In the genomic region with DNA sequence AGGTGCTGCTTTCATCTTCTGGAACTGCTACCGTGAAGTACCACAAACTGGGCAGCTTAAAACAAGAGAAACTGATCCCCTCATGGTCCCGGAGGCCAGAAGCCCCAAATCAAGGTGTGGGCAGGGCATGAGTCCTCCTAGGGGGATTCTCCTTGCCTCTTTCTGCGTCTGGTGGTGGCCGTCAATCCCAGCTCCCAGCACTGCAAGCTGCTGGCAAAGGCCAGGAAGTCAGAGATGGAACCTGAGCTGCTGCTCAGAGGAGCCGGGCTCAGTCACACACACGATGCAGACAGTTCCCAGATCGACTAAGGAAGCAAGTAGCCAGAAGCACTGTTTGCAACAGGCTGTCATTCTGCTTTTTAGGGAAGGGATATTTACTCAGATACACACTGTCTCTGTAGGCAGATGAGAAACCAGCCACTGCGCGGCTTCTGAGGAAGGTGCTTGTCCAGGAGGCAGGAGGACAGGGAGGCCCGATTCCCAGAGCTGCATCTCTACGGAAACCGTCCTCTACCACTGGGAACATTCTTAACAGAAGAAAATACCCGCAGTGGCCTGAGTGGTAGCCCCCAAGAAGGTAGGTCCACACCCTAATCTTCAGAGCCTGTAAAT, we compare ENCODE assay signal across 30 cellular contexts. TPM values are rescaled to one million over a fixed set of nuclear protein-coding genes. Genes with fewer than 3 reads are reported as not detected.
"Had no signal": no experiment of that assay in that cellular context is flagged by ENCODE, and none has a peak within 500 bp of the region (broad histone marks: within the 10 kb centered on the region; RNA-seq: fewer than 3 reads in every experiment).

No MANE protein-coding gene starts in this region.

- DNase-seq: activated CD4-positive, alpha-beta T cell treated with anti-CD3 and anti-CD28 coated beads for 48 hours; activated CD4-positive, alpha-beta T cell treated with anti-CD3 and anti-CD28 coated beads, Interleukin-2, amount 50 U/mL, for 4 hours; activated CD4-positive, CD25-positive, alpha-beta regulatory T cell treated with anti-CD3 and anti-CD28 coated beads, Interleukin-2, amount 50 U/mL, for 72 hours; activated CD8-positive, alpha-beta memory T cell treated with anti-CD3 and anti-CD28 coated beads, Interleukin-2, amount 50 U/mL, for 48 hours; activated CD8-positive, alpha-beta T cell treated with anti-CD3 and anti-CD28 coated beads, Interleukin-2, amount 10 ng/mL, durations not matched to agents 7 days and 5 days; activated effector memory CD4-positive, alpha-beta T cell treated with Interleukin-2 at 50 U/mL for 16 hours; activated naive CD4-positive, alpha-beta T cell treated with anti-CD3 and anti-CD28 coated beads, Interleukin-2, amount 10 ng/mL, durations not matched to agents 7 days and 5 days; activated naive CD8-positive, alpha-beta T cell treated with anti-CD3 and anti-CD28 coated beads, Interleukin-2, amount 10 ng/mL, durations not matched to agents 7 days and 5 days; activated T-cell treated with anti-CD3 and anti-CD28 coated beads, Interleukin-2, amount 50 U/mL, for 24 hours; adrenal gland; anterior cingulate cortex; caudate nucleus; Karpas-422; MM.1S; NCI-H1105; NCI-H1436; NCI-H1694 treated with DMSO at 0.1 percent for 48 hours; NCI-H2081; NCI-H446; NCI-H524; SIG-M5; SW 1271 had no signal

- H3K4me1 ChIP-seq: adrenal gland, breast epithelium had no signal

- H3K4me3 Mint-ChIP-seq: activated CD8-positive, alpha-beta T cell treated with anti-CD3 and anti-CD28 coated beads, Interleukin-2, amount 10 ng/mL, durations not matched to agents 7 days and 5 days; activated naive CD4-positive, alpha-beta T cell treated with anti-CD3 and anti-CD28 coated beads, Interleukin-2, amount 10 ng/mL, durations not matched to agents 7 days and 5 days; activated naive CD8-positive, alpha-beta T cell treated with anti-CD3 and anti-CD28 coated beads, Interleukin-2, amount 10 ng/mL, durations not matched to agents 7 days and 5 days; activated T-cell treated with anti-CD3 and anti-CD28 coated beads, Interleukin-2, amount 50 U/mL, for 24 hours; activated T-helper 1 cell treated with anti-CD3 and anti-CD28 coated beads, Interleukin-12 subunit alpha, Interleukin-12 subunit beta, Interleukin-2, Interleukin-4 antibody, amounts not matched to agents 30 ng/mL and 10 ng/mL and 1 ng/mL, durations not matched to agents 14 hours and 24 hours and 36 hours; T-helper 2 cell treated with Interferon-gamma antibody and Interleukin-4, amounts not matched to agents 5 μg/mL and 100 μg/mL, for 36 hours; WTC11 had no signal

- H3K4me3 ChIP-seq: adrenal gland, breast epithelium, SK-N-MC had no signal

- H3K36me3 Mint-ChIP-seq: activated naive CD4-positive, alpha-beta T cell treated with anti-CD3 and anti-CD28 coated beads, Interleukin-2, amount 10 ng/mL, durations not matched to agents 7 days and 5 days; activated naive CD8-positive, alpha-beta T cell treated with anti-CD3 and anti-CD28 coated beads, Interleukin-2, amount 10 ng/mL, durations not matched to agents 7 days and 5 days; WTC11 had no signal

- H3K27me3 ChIP-seq: adrenal gland had no signal

- H3K27ac Mint-ChIP-seq: activated CD8-positive, alpha-beta T cell treated with anti-CD3 and anti-CD28 coated beads, Interleukin-2, amount 10 ng/mL, durations not matched to agents 7 days and 5 days; activated naive CD4-positive, alpha-beta T cell treated with anti-CD3 and anti-CD28 coated beads, Interleukin-2, amount 10 ng/mL, durations not matched to agents 7 days and 5 days; activated naive CD8-positive, alpha-beta T cell treated with anti-CD3 and anti-CD28 coated beads, Interleukin-2, amount 10 ng/mL, durations not matched to agents 7 days and 5 days; activated T-cell treated with anti-CD3 and anti-CD28 coated beads, Interleukin-2, amount 50 U/mL, for 24 hours; activated T-helper 1 cell treated with anti-CD3 and anti-CD28 coated beads, Interleukin-12 subunit alpha, Interleukin-12 subunit beta, Interleukin-2, Interleukin-4 antibody, amounts not matched to agents 30 ng/mL and 10 ng/mL and 1 ng/mL, durations not matched to agents 14 hours and 24 hours and 36 hours; T-helper 2 cell treated with Interferon-gamma antibody and Interleukin-4, amounts not matched to agents 5 μg/mL and 100 μg/mL, for 36 hours; WTC11 had no signal

- H3K4me1 Mint-ChIP-seq: activated naive CD8-positive, alpha-beta T cell treated with anti-CD3 and anti-CD28 coated beads, Interleukin-2, amount 10 ng/mL, durations not matched to agents 7 days and 5 days had no signal

- H3K9me3 Mint-ChIP-seq: activated naive CD4-positive, alpha-beta T cell treated with anti-CD3 and anti-CD28 coated beads, Interleukin-2, amount 10 ng/mL, durations not matched to agents 7 days and 5 days; activated naive CD8-positive, alpha-beta T cell treated with anti-CD3 and anti-CD28 coated beads, Interleukin-2, amount 10 ng/mL, durations not matched to agents 7 days and 5 days; activated T-cell treated with anti-CD3 and anti-CD28 coated beads, Interleukin-2, amount 50 U/mL, for 24 hours; activated T-helper 1 cell treated with anti-CD3 and anti-CD28 coated beads, Interleukin-12 subunit alpha, Interleukin-12 subunit beta, Interleukin-2, Interleukin-4 antibody, amounts not matched to agents 30 ng/mL and 10 ng/mL and 1 ng/mL, durations not matched to agents 14 hours and 24 hours and 36 hours; T-helper 2 cell treated with Interferon-gamma antibody and Interleukin-4, amounts not matched to agents 5 μg/mL and 100 μg/mL, for 36 hours; WTC11 had no signal

- H3K36me3 ChIP-seq: adrenal gland, breast epithelium had no signal

- H3K9me3 ChIP-seq: adrenal gland, breast epithelium had no signal

- FAIRE-seq: RCC 7860 had no signal

- H3K27ac ChIP-seq: adrenal gland, breast epithelium, SK-N-MC had no signal

RNA-seq across cellular contexts. Expression of a gene that starts 15.5 kb away (rescaled TPM):
- total RNA-seq: activated CD8-positive, alpha-beta T cell treated with anti-CD3 and anti-CD28 coated beads, Interleukin-2, amount 10 ng/mL, durations not matched to agents 7 days and 5 days; activated naive CD8-positive, alpha-beta T cell treated with anti-CD3 and anti-CD28 coated beads, Interleukin-2, amount 10 ng/mL, durations not matched to agents 7 days and 5 days; activated T-helper 1 cell treated with anti-CD3 and anti-CD28 coated beads, Interleukin-12 subunit alpha, Interleukin-12 subunit beta, Interleukin-2, Interleukin-4 antibody, amounts not matched to agents 30 ng/mL and 10 ng/mL and 1 ng/mL, durations not matched to agents 14 hours and 24 hours and 36 hours; adrenal gland; breast epithelium; cerebellum; T-helper 1 cell treated with Interleukin-12 subunit alpha and Interleukin-12 subunit beta and Interleukin-4 antibody, amounts not matched to agents 30 ng/mL and 1 ng/mL, for 36 hours had no signal
